Comparison of ENCODE assay signal across 1 cellular context in genomic region chr17:81164464-81165245, GRCh38.
A peak's percentile ranks its signal among the peaks of the same experiment; 100 is the strongest.
TF ChIP-seq lines count a peak whose summit lies in the region.

No MANE protein-coding gene starts in this region.

TF ChIP-seq in HepG2, 621 proteins besides CTCF, POLR2A, EP300 and RAD21 (continued from another document and continues in another):
- TF ChIP-seq, protein P1, sequence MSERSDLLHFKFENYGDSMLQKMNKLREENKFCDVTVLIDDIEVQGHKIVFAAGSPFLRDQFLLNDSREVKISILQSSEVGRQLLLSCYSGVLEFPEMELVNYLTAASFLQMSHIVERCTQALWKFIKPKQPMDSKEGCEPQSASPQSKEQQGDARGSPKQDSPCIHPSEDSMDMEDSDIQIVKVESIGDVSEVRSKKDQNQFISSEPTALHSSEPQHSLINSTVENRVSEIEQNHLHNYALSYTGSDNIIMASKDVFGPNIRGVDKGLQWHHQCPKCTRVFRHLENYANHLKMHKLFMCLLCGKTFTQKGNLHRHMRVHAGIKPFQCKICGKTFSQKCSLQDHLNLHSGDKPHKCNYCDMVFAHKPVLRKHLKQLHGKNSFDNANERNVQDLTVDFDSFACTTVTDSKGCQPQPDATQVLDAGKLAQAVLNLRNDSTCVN (CRISPR knock-in tag; IDR thresholded peaks at IDR 0.05; ENCODE audit: borderline replicate concordance): peak; percentile 23; the same call in 1 of the 2 replicates
- TF ChIP-seq POGZ (CRISPR knock-in tag; IDR thresholded peaks at IDR 0.05) (peak; percentile 21), ZNF331 (CRISPR knock-in tag; IDR thresholded peaks at IDR 0.05) (no peak), ZNF609 (CRISPR knock-in tag; IDR thresholded peaks at IDR 0.05; ENCODE audit: borderline replicate concordance) (peak; percentile 63), GABPB1 (CRISPR knock-in tag; IDR thresholded peaks at IDR 0.05) (0 out of 2 replicates have a peak, but pooled peaks have one; percentile 44), RXRA (CRISPR knock-in tag; IDR thresholded peaks at IDR 0.05) (0 out of 2 replicates have a peak, but pooled peaks have one; percentile 39), ZBTB40 (IDR thresholded peaks at IDR 0.05) (no peak), ZBTB40 (CRISPR knock-in tag; IDR thresholded peaks at IDR 0.05) (peak; percentile 51; the same call in 1 of the 2 replicates), ZNF710 (CRISPR knock-in tag; IDR thresholded peaks at IDR 0.05; ENCODE audit: borderline replicate concordance) (peak; percentile 57; the same call in 1 of the 2 replicates), ZNF788 (CRISPR knock-in tag; IDR thresholded peaks at IDR 0.05; ENCODE audit: borderline replicate concordance) (peak; percentile 87), MXD3 (CRISPR knock-in tag; IDR thresholded peaks at IDR 0.05) (no peak; the same call in 1 of the 2 replicates), CHD4 (IDR thresholded peaks at IDR 0.05; ENCODE audit: borderline replicate concordance, low read length) (no peak), ZNF614 (CRISPR knock-in tag; IDR thresholded peaks at IDR 0.05; ENCODE audit: borderline replicate concordance) (no peak), ZNF276 (CRISPR knock-in tag; IDR thresholded peaks at IDR 0.05; ENCODE audit: low read depth) (peak; percentile 29; the same call in 1 of the 2 replicates), HDAC1 (CRISPR knock-in tag; IDR thresholded peaks at IDR 0.05) (peak; percentile 73; the same call in 1 of the 2 replicates), ELF4 (CRISPR knock-in tag; IDR thresholded peaks at IDR 0.05; ENCODE audit: borderline replicate concordance) (0 out of 2 replicates have a peak, but pooled peaks have one; percentile 34), CREM (IDR thresholded peaks at IDR 0.05) (peak; percentile 44; the same call in 1 of the 2 replicates), CREM (CRISPR knock-in tag; IDR thresholded peaks at IDR 0.05) (no peak), ELF1 (CRISPR knock-in tag; IDR thresholded peaks at IDR 0.05) (peak; percentile 9), ARNTL (CRISPR knock-in tag; IDR thresholded peaks at IDR 0.05) (peak; percentile 77; the same call in 1 of the 2 replicates)
- TF ChIP-seq, protein P2, sequence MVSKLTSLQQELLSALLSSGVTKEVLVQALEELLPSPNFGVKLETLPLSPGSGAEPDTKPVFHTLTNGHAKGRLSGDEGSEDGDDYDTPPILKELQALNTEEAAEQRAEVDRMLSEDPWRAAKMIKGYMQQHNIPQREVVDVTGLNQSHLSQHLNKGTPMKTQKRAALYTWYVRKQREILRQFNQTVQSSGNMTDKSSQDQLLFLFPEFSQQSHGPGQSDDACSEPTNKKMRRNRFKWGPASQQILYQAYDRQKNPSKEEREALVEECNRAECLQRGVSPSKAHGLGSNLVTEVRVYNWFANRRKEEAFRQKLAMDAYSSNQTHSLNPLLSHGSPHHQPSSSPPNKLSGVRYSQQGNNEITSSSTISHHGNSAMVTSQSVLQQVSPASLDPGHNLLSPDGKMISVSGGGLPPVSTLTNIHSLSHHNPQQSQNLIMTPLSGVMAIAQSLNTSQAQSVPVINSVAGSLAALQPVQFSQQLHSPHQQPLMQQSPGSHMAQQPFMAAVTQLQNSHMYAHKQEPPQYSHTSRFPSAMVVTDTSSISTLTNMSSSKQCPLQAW (CRISPR knock-in tag; IDR thresholded peaks at IDR 0.05): no peak
- TF ChIP-seq, protein P3, sequence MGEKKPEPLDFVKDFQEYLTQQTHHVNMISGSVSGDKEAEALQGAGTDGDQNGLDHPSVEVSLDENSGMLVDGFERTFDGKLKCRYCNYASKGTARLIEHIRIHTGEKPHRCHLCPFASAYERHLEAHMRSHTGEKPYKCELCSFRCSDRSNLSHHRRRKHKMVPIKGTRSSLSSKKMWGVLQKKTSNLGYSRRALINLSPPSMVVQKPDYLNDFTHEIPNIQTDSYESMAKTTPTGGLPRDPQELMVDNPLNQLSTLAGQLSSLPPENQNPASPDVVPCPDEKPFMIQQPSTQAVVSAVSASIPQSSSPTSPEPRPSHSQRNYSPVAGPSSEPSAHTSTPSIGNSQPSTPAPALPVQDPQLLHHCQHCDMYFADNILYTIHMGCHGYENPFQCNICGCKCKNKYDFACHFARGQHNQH (CRISPR knock-in tag; IDR thresholded peaks at IDR 0.05): 0 out of 2 replicates have a peak, but pooled peaks have one; percentile 8
- TF ChIP-seq, protein P4, sequence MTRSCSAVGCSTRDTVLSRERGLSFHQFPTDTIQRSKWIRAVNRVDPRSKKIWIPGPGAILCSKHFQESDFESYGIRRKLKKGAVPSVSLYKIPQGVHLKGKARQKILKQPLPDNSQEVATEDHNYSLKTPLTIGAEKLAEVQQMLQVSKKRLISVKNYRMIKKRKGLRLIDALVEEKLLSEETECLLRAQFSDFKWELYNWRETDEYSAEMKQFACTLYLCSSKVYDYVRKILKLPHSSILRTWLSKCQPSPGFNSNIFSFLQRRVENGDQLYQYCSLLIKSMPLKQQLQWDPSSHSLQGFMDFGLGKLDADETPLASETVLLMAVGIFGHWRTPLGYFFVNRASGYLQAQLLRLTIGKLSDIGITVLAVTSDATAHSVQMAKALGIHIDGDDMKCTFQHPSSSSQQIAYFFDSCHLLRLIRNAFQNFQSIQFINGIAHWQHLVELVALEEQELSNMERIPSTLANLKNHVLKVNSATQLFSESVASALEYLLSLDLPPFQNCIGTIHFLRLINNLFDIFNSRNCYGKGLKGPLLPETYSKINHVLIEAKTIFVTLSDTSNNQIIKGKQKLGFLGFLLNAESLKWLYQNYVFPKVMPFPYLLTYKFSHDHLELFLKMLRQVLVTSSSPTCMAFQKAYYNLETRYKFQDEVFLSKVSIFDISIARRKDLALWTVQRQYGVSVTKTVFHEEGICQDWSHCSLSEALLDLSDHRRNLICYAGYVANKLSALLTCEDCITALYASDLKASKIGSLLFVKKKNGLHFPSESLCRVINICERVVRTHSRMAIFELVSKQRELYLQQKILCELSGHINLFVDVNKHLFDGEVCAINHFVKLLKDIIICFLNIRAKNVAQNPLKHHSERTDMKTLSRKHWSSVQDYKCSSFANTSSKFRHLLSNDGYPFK (CRISPR knock-in tag; IDR thresholded peaks at IDR 0.05; ENCODE audit: borderline replicate concordance): no peak; the same call in 1 of the 2 replicates
- TF ChIP-seq, protein P5, sequence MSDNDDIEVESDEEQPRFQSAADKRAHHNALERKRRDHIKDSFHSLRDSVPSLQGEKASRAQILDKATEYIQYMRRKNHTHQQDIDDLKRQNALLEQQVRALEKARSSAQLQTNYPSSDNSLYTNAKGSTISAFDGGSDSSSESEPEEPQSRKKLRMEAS (IDR thresholded peaks at IDR 0.05): 0 out of 2 replicates have a peak, but pooled peaks have one; percentile 5
